In the genomic region with DNA sequence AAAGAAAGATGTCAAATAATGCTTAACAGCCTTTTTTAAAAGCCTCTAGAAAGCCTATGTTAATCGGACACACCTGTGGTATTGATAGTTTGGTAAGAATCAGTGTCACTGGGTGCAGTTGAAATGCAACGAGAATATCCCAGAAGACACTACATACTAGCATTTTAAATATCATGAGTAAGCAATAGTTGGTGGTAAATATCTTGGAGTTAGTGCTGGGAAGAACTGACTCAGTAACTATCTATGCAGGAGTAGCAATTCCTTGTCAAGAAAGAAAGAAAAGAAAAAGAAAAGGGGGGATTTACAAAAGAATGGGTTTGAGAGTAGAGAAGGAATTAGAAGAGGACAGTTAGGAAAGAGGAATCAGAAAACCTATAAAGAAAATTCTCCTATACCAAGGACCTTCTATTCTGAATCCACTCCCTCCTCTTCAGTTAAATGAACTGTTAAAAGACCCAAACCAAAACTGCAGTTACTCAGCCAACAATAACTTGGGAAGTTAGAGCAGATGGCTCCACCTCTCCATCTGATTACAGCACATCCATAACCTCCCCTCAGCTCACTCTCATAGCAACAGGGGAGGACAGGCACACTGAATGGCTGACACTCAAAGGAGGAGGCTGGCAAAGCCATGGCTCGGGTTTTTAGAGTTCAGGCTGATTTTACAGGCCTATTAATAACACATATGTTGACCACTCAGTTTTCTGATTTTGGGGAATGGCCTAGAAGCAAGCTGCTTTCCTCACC, we compare ENCODE assay signal across 27 cellular contexts.
DNase-seq lines count a peak whose midpoint lies in the region; ATAC-seq, FAIRE-seq and TF ChIP-seq lines count a peak whose summit lies in the region.
"Had no signal": no experiment of that assay in that cellular context is flagged by ENCODE, and none has a peak within 500 bp of the region (broad histone marks: within the 10 kb centered on the region; RNA-seq: fewer than 3 reads in every experiment).

No MANE protein-coding gene starts in this region.

- no peaks in the 10 kb centered on the region for H3K9me3 Mint-ChIP-seq in GM23338
- H3K9me3 Mint-ChIP-seq: activated naive CD4-positive, alpha-beta T cell treated with anti-CD3 and anti-CD28 coated beads, Interleukin-2, amount 50 U/mL, for 72 hours; endodermal cell; naive B cell had no signal

- POLR2A ChIA-PET in A549 (lab: Yijun Ruan, JAX), result no interaction called here

- TF ChIP-seq CTCF in A549 (IDR thresholded peaks at IDR 0.05) (no peak), GM23338 (conservative IDR thresholded peaks at IDR 0.05; ENCODE audit: low read depth in 2 of 2) (no peak), esophagus muscularis mucosa (IDR thresholded peaks at IDR 0.05) (no peak)

- H3K4me3 Mint-ChIP-seq in GM23338, result no peak overlapping the region
- H3K4me3 Mint-ChIP-seq: brain, endodermal cell, naive B cell had no signal

- H4K20me1 ChIP-seq in GM23338 (replicated peaks; ENCODE audit: insufficient read depth), result no peaks in the 10 kb centered on the region

- CTCF ChIA-PET in A549 (lab: Yijun Ruan, JAX), result interaction anchor here (0.6 to 0.7 kb wide), 2 partner anchors 16 to 192 kb away, joined by 3 read pairs; no protein-coding TSS in a partner anchor

- peaks cover 2% of the 10 kb centered on the region for H3K27me3 Mint-ChIP-seq in GM23338 (ENCODE audit: insufficient read depth, low read depth, poor library complexity)
- H3K27me3 Mint-ChIP-seq: naive B cell had no signal

- H3K27ac Mint-ChIP-seq in GM23338, result no peak overlapping the region; the same call in none of the 2 replicates
- H3K27ac Mint-ChIP-seq: activated naive CD4-positive, alpha-beta T cell treated with anti-CD3 and anti-CD28 coated beads, Interleukin-2, amount 50 U/mL, for 72 hours; brain; endodermal cell; naive B cell had no signal

- H3K9me2 ChIP-seq in GM23338 (ENCODE audit: insufficient read depth), result no peaks in the 10 kb centered on the region

- no peaks in the 10 kb centered on the region for H3F3A ChIP-seq in GM23338 (replicated peaks; ENCODE audit: low read depth)

- H3K27ac ChIP-seq in A549, result no peak overlapping the region
- H3K27ac ChIP-seq in GM23338 (ENCODE audit: low read depth), result peak overlapping the region; percentile 1; the same call in 1 of the 2 replicates
- no peak overlapping the region for H3K27ac ChIP-seq in effector memory CD4-positive, alpha-beta T cell (ENCODE audit: insufficient read depth, low read length, poor library complexity, severe bottlenecking)
- H3K27ac ChIP-seq in esophagus muscularis mucosa (replicated peaks in 1 of 4), result no peak overlapping the region
- H3K27ac ChIP-seq: coronary artery, KMS-11, ovary, upper lobe of left lung, VCaP had no signal

- no peaks in the 10 kb centered on the region for H3K36me3 Mint-ChIP-seq in GM23338 (ENCODE audit: low read depth)
- H3K36me3 Mint-ChIP-seq: activated naive CD4-positive, alpha-beta T cell treated with anti-CD3 and anti-CD28 coated beads, Interleukin-2, amount 50 U/mL, for 72 hours; brain; naive B cell had no signal

- H2AFZ ChIP-seq in GM23338, result peak overlapping the region; percentile 1; the same call in 1 of the 2 replicates

- H3K9me3 ChIP-seq in A549 (no peaks in the 10 kb centered on the region), esophagus muscularis mucosa (no peaks in the 10 kb centered on the region)
- H3K9me3 ChIP-seq in effector memory CD4-positive, alpha-beta T cell (ENCODE audit: control insufficient read depth, low read length), result no peaks in the 10 kb centered on the region
- H3K9me3 ChIP-seq: HAP-1, ovary, upper lobe of left lung had no signal

- H3K4me1 Mint-ChIP-seq in GM23338, result peaks cover 21% of the 10 kb centered on the region
- H3K4me1 Mint-ChIP-seq: endodermal cell, naive B cell had no signal

- intact Hi-C loops in esophagus muscularis mucosa (cut with DNase I), result no loop called here
- intact Hi-C loops in posterior cingulate gyrus (cut with DNase I), result no loop called here

- FAIRE-seq in A549 (lab: Jason Lieb, UNC), result no peak

- ATAC-seq in A549 (no peak), GM23338 (peak; percentile 73)
- ATAC-seq: activated naive CD4-positive, alpha-beta T cell treated with anti-CD3 and anti-CD28 coated beads, Interleukin-2, amount 50 U/mL, for 72 hours; left colon; sciatic nerve had no signal

- DNase-seq in A549 (ENCODE audit: low read depth in 1 of 2, low spot score in 1 of 2) (no peak), GM23338 (ENCODE audit: low spot score) (no peak), amniotic epithelial cell (ENCODE audit: low read depth) (peak; percentile 6), iris pigment epithelial cell (ENCODE audit: low read depth) (peak; percentile 38), NCI-H2196 treated with DMSO at 0.1 percent for 48 hours (lab: John Stamatoyannopoulos, UW; ENCODE audit: unreplicated experiment) (no peak), esophagus muscularis mucosa (ENCODE audit: extremely low spot score) (no peak), posterior cingulate gyrus (no peak)
- no peak for DNase-seq in effector memory CD4-positive, alpha-beta T cell
- DNase-seq: ACHN, C1 segment of cervical spinal cord, Calu3, endodermal cell, head of caudate nucleus, left colon, naive B cell, NCI-H2081 treated with DMSO at 0.1 percent for 48 hours, NCI-H526 treated with DMSO at 0.1 percent for 48 hours, ovary, T-helper 2 cell, upper lobe of left lung had no signal

- H3K4me2 ChIP-seq in A549 (no peak overlapping the region), GM23338 (peak overlapping the region; percentile 35)
- H3K4me2 ChIP-seq: KMS-11 had no signal

- TF ChIP-seq EP300 in A549 (IDR thresholded peaks at IDR 0.05), result no peak
- no peak for TF ChIP-seq EP300 in esophagus muscularis mucosa (IDR thresholded peaks at IDR 0.05)

- 38% methylated on average over 3 of the region's 3 CpGs for WGBS in A549 (ENCODE audit: missing lambda C conversion rate)
- WGBS in esophagus muscularis mucosa, result 78% methylated on average over 3 of the region's 3 CpGs

- TF ChIP-seq POLR2A in A549 (IDR thresholded peaks at IDR 0.05; ENCODE audit: low read length), result no peak
- TF ChIP-seq POLR2A in esophagus muscularis mucosa (IDR thresholded peaks at IDR 0.05; ENCODE audit: low read depth), result no peak

- no peaks in the 10 kb centered on the region for H3K4me1 ChIP-seq in A549
- H3K4me1 ChIP-seq in GM23338 (ENCODE audit: insufficient read depth), result peaks cover 26% of the 10 kb centered on the region
- H3K4me1 ChIP-seq in effector memory CD4-positive, alpha-beta T cell (ENCODE audit: control insufficient read depth, insufficient read depth, low read length, poor library complexity, severe bottlenecking), result no peaks in the 10 kb centered on the region
- H3K4me1 ChIP-seq in esophagus muscularis mucosa, result peaks cover 0 to 15% (median 7%) of the 10 kb centered on the region in 4 donors
- H3K4me1 ChIP-seq: HAP-1, upper lobe of left lung had no signal

- no peak for TF ChIP-seq RAD21 in A549 (conservative IDR thresholded peaks at IDR 0.05 in 1 of 2, IDR thresholded peaks at IDR 0.05 in 1 of 2)

- H3K27me3 ChIP-seq in GM23338 (ENCODE audit: insufficient read depth) (no peaks in the 10 kb centered on the region), esophagus muscularis mucosa (no peaks in the 10 kb centered on the region)
- no peaks in the 10 kb centered on the region for H3K27me3 ChIP-seq in effector memory CD4-positive, alpha-beta T cell (replicated peaks; ENCODE audit: control insufficient read depth, insufficient read depth, low read length, poor library complexity, severe bottlenecking)
- H3K27me3 ChIP-seq: ovary, upper lobe of left lung had no signal

- H3K36me3 ChIP-seq in GM23338 (ENCODE audit: insufficient read depth), result no peaks in the 10 kb centered on the region
- no peaks in the 10 kb centered on the region for H3K36me3 ChIP-seq in effector memory CD4-positive, alpha-beta T cell (ENCODE audit: control insufficient read depth, insufficient read depth, low read length)
- H3K36me3 ChIP-seq in esophagus muscularis mucosa, result no peaks in the 10 kb centered on the region
- H3K36me3 ChIP-seq: HAP-1, ovary, upper lobe of left lung had no signal

- H3K4me3 ChIP-seq in A549, result no peak overlapping the region
- no peak overlapping the region for H3K4me3 ChIP-seq in GM23338
- no peak overlapping the region for H3K4me3 ChIP-seq in effector memory CD4-positive, alpha-beta T cell (ENCODE audit: insufficient read depth, low read depth, low read length, poor library complexity, severe bottlenecking)
- H3K4me3 ChIP-seq in esophagus muscularis mucosa, result no peak overlapping the region
- H3K4me3 ChIP-seq: coronary artery, HAP-1, ovary, upper lobe of left lung had no signal

- H3K79me2 ChIP-seq in GM23338 (replicated peaks; ENCODE audit: insufficient read depth), result no peaks in the 10 kb centered on the region

TF ChIP-seq in A549, 52 proteins besides CTCF, POLR2A, EP300 and RAD21:
- TF ChIP-seq ZNF302 (CRISPR knock-in tag; IDR thresholded peaks at IDR 0.05) (no peak), MAFK (IDR thresholded peaks at IDR 0.05; ENCODE audit: partially characterized antibody) (peak; percentile 50), EHF (CRISPR knock-in tag; IDR thresholded peaks at IDR 0.05) (no peak)

TF ChIP-seq in GM23338, 12 proteins besides CTCF, POLR2A, EP300 and RAD21 (continues in another document):
- no peak for TF ChIP-seq CREB1 (CRISPR knock-in tag; IDR thresholded peaks at IDR 0.05; ENCODE audit: low read depth)

Comparison
In these comparisons a context has a peak if more than half of its experiments do, and no peak if none do; other contexts are left out.
1. DNase-seq: peak in amniotic epithelial cell (single experiment) and iris pigment epithelial cell (single experiment); none in A549 (0 of 2), GM23338 (single experiment), NCI-H2196 treated with DMSO at 0.1 percent for 48 hours (single experiment), effector memory CD4-positive, alpha-beta T cell (0 of 3), esophagus muscularis mucosa (single experiment) and posterior cingulate gyrus (0 of 10).